ENCODE assay signal across 12 cellular contexts in the genomic region with DNA sequence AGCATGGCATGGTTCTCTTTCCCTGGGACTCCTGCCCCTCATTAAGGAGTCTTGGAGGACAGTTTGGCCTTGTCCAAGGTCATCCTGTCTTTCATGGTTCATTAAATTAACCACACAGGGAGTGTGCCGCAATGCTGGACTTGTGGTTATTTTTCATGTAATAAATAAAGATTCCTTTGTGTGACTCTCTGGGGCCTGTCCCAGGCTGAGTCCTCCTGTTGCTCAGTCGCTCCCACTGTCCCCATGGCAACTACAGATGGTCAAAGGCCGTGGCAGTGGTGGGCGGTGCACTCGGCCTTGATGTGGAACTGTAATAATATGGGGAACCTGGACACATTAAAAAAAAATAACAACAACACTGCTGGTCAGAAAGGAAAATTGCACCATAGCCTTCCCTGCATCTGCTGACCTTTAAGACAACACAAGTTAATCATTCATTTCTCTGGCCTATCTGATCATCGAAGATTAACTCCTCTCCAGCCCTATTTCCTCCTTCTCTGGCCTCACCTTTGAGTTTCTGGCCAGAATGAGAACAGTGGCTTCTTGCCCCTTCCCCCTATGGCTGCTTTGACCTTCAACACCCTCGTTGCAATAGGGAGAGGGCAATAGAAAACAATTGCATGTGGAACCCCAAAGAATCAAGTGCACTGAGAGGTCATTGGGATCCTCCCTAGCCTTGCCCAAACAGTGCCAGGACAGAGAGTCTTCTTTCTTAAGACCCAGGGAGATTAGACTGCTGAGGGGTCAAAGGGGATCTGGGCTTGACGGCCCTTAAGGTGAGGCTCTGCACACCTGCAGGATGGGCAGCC. TPM values are rescaled to one million over a fixed set of nuclear protein-coding genes. Genes with fewer than 3 reads are reported as not detected.
A peak's percentile ranks its signal among the peaks of the same experiment; 100 is the strongest.
DNase-seq lines count a peak whose midpoint lies in the region; ATAC-seq, FAIRE-seq and TF ChIP-seq lines count a peak whose summit lies in the region.
"Had no signal": no experiment of that assay in that cellular context is flagged by ENCODE, and none has a peak within 500 bp of the region (broad histone marks: within the 10 kb centered on the region; RNA-seq: fewer than 3 reads in every experiment).

No MANE protein-coding gene starts in this region.

- no peaks in the 10 kb centered on the region for H3K9me3 ChIP-seq in adrenal gland (replicated peaks in 1 of 3)
- H3K9me3 ChIP-seq in gastrocnemius medialis = no peaks in the 10 kb centered on the region
- H3K9me3 ChIP-seq: esophagus squamous epithelium, thoracic aorta had no signal

- ATAC-seq in gastrocnemius medialis = peak; percentile 7 to 38
- ATAC-seq in GM18868 (IDR thresholded peaks at IDR 0.05; ENCODE audit: unreplicated experiment) = no peak

- no peak overlapping the region for H3K4me3 Mint-ChIP-seq in T-helper 2 cell treated with Interferon-gamma antibody and Interleukin-4, amounts not matched to agents 5 μg/mL and 100 μg/mL, for 36 hours

- TF ChIP-seq POLR2A in adrenal gland (IDR thresholded peaks at IDR 0.05) (no peak), gastrocnemius medialis (IDR thresholded peaks at IDR 0.05) (no peak)

- H3K9me3 Mint-ChIP-seq in T-helper 2 cell treated with Interferon-gamma antibody and Interleukin-4, amounts not matched to agents 5 μg/mL and 100 μg/mL, for 36 hours = no peaks in the 10 kb centered on the region
- H3K9me3 Mint-ChIP-seq: IgD-negative memory B cell had no signal

- H3K4me3 ChIP-seq in adrenal gland (no peak overlapping the region), gastrocnemius medialis (no peak overlapping the region)
- H3K4me3 ChIP-seq: esophagus squamous epithelium, thoracic aorta had no signal

- H3K27ac Mint-ChIP-seq in T-helper 2 cell treated with Interferon-gamma antibody and Interleukin-4, amounts not matched to agents 5 μg/mL and 100 μg/mL, for 36 hours = no peak overlapping the region
- H3K27ac Mint-ChIP-seq: IgD-negative memory B cell had no signal

- H3K27ac ChIP-seq in adrenal gland (peak overlapping the region; percentile 68 to 93 (median 83)), gastrocnemius medialis (peak overlapping the region; percentile 48 to 62 (median 56))
- H3K27ac ChIP-seq: thoracic aorta had no signal

- FAIRE-seq in GM18507 (lab: Jason Lieb, UNC) = peak; percentile 87
- peak; percentile 82 for FAIRE-seq in islet of Langerhans (lab: Jason Lieb, UNC)
- FAIRE-seq: H1 had no signal

- in situ Hi-C loops in gastrocnemius medialis (cut with MboI; ENCODE audit: low sequenced_read_pairs in 4 of 4) = no loop called here

- H3K4me1 Mint-ChIP-seq in T-helper 2 cell treated with Interferon-gamma antibody and Interleukin-4, amounts not matched to agents 5 μg/mL and 100 μg/mL, for 36 hours (ENCODE audit: low read depth) = peaks cover 6% of the 10 kb centered on the region

- no peaks in the 10 kb centered on the region for H3K27me3 Mint-ChIP-seq in T-helper 2 cell treated with Interferon-gamma antibody and Interleukin-4, amounts not matched to agents 5 μg/mL and 100 μg/mL, for 36 hours (ENCODE audit: low read depth)

- no peaks in the 10 kb centered on the region for H3K27me3 ChIP-seq in adrenal gland
- no peaks in the 10 kb centered on the region for H3K27me3 ChIP-seq in gastrocnemius medialis
- H3K27me3 ChIP-seq: esophagus squamous epithelium had no signal

- TF ChIP-seq CTCF in adrenal gland (IDR thresholded peaks at IDR 0.05) (peak in 3 of 6 experiments; percentile 13 to 26 (median 17)), gastrocnemius medialis (IDR thresholded peaks at IDR 0.05 in 4 of 5, conservative IDR thresholded peaks at IDR 0.05 in 1 of 5) (no peak)

- no peaks in the 10 kb centered on the region for H3K36me3 ChIP-seq in adrenal gland (replicated peaks in 1 of 2)
- H3K36me3 ChIP-seq in gastrocnemius medialis = no peaks in the 10 kb centered on the region
- H3K36me3 ChIP-seq: esophagus squamous epithelium, thoracic aorta had no signal

- DNase-seq in GM18507 (ENCODE audit: extremely low spot score, insufficient read length, low read depth) = no peak
- DNase-seq in adrenal gland = peak; percentile 64 to 96 (median 91)
- DNase-seq in gastrocnemius medialis = peak in 1 of 2 donors; percentile 42
- no peak for DNase-seq in SIG-M5 treated with dmso at 0.1 percent for 504 hours (lab: John Stamatoyannopoulos, UW; ENCODE audit: unreplicated experiment)
- DNase-seq in T-helper 2 cell treated with Interferon-gamma antibody and Interleukin-4, amounts not matched to agents 5 μg/mL and 100 μg/mL, for 36 hours (ENCODE audit: low spot score) = no peak
- no peak for DNase-seq in COLO668 (lab: John Stamatoyannopoulos, UW; ENCODE audit: unreplicated experiment)
- DNase-seq: esophagus squamous epithelium had no signal

- 34 to 54% (median 38%) methylated on average over 8 of the region's 8 CpGs for WGBS in adrenal gland, 4 donors

- no peaks in the 10 kb centered on the region for H3K36me3 Mint-ChIP-seq in T-helper 2 cell treated with Interferon-gamma antibody and Interleukin-4, amounts not matched to agents 5 μg/mL and 100 μg/mL, for 36 hours (ENCODE audit: low read depth)

- intact Hi-C loops in adrenal gland (cut with DNase I) = no loop called here
- intact Hi-C loops in gastrocnemius medialis (cut with DNase I; ENCODE audit: low total_unique reads) = no loop called here

- H3K4me1 ChIP-seq in adrenal gland (replicated peaks in 1 of 2) (peaks cover 36 to 47% of the 10 kb centered on the region in 2 donors), gastrocnemius medialis (no peaks in the 10 kb centered on the region)

RNA-seq across cellular contexts. Expression of a gene that starts 44.7 kb away (rescaled TPM):
- total RNA-seq in adrenal gland (100 to 1,000 TPM in 4 of 8 donors, 10 to 100 TPM in 4; 62.7 to 164 (median 93.5) TPM), gastrocnemius medialis (1 to 10 TPM in 3 of 4 donors, under 1 TPM in 1; 0.32 to 1.3 (median 1.2) TPM)
- 10 to 100 TPM; 21.1 to 60.2 (median 31.8) TPM for polyA plus RNA-seq in adrenal gland

Comparison
In these comparisons a context has a peak if more than half of its experiments do, and no peak if none do; other contexts are left out.
1. DNase-seq: peak in adrenal gland (7 of 7); none in GM18507 (single experiment), SIG-M5 treated with dmso at 0.1 percent for 504 hours (single experiment), T-helper 2 cell treated with Interferon-gamma antibody and Interleukin-4, amounts not matched to agents 5 μg/mL and 100 μg/mL, for 36 hours (single experiment) and COLO668 (single experiment).
2. RNA of a gene that starts 44.7 kb away (total RNA-seq): 62.7 to 164 TPM in adrenal gland; 0.32 to 1.3 TPM in gastrocnemius medialis; every median in the first group is over 10 times any median in the second.